ENCODE assay signal across 2 cellular contexts in the genomic region with DNA sequence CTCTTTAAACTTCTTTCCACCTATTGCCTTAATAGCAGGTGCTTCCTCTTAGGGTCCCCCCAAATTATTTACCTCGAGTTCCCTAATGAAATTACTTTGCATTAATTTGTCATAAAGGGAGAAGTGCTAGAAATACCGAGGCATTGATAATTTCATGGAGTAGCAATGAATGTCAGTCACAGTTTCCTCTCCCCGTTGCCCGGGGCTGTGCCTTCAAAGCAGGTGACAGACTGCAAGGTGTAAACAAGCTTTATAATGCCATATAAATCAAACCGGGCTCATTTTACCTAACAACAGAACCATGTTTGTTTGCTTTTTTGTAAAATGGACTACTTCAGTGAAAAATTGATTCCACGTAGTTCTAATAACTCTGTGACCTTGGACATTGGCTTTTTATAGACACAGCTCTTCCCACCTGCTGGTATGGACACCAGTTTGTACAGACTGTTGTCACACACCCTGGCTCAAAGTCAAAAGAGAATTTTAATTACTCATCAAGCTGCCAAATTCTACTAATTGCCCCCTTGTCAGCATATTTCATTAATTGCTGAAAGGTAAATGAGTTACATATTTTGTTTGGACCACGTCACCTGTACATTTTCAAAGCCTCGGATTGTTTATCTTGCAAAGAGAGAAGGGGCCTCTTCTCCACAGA.
TF ChIP-seq lines count a peak whose summit lies in the region.

No MANE protein-coding gene starts in this region.

TF ChIP-seq in HEK293, 187 proteins besides CTCF, POLR2A, EP300 and RAD21 (continued from another document):
- TF ChIP-seq, protein P1, sequence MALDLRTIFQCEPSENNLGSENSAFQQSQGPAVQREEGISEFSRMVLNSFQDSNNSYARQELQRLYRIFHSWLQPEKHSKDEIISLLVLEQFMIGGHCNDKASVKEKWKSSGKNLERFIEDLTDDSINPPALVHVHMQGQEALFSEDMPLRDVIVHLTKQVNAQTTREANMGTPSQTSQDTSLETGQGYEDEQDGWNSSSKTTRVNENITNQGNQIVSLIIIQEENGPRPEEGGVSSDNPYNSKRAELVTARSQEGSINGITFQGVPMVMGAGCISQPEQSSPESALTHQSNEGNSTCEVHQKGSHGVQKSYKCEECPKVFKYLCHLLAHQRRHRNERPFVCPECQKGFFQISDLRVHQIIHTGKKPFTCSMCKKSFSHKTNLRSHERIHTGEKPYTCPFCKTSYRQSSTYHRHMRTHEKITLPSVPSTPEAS (tag by site-specific recombination; IDR thresholded peaks at IDR 0.05): no peak
- TF ChIP-seq ZNF311 (tag by site-specific recombination; IDR thresholded peaks at IDR 0.05; ENCODE audit: borderline replicate concordance): no peak
- TF ChIP-seq, protein P2, sequence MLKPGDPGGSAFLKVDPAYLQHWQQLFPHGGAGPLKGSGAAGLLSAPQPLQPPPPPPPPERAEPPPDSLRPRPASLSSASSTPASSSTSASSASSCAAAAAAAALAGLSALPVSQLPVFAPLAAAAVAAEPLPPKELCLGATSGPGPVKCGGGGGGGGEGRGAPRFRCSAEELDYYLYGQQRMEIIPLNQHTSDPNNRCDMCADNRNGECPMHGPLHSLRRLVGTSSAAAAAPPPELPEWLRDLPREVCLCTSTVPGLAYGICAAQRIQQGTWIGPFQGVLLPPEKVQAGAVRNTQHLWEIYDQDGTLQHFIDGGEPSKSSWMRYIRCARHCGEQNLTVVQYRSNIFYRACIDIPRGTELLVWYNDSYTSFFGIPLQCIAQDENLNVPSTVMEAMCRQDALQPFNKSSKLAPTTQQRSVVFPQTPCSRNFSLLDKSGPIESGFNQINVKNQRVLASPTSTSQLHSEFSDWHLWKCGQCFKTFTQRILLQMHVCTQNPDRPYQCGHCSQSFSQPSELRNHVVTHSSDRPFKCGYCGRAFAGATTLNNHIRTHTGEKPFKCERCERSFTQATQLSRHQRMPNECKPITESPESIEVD (tag by site-specific recombination; IDR thresholded peaks at IDR 0.05): peak; percentile 70
- TF ChIP-seq ZNF366 (tag by site-specific recombination; conservative IDR thresholded peaks at IDR 0.05): peak; percentile 45; the same call in 1 of the 2 replicates
- no peak for TF ChIP-seq ZNF785 (tag by site-specific recombination; IDR thresholded peaks at IDR 0.05)
- peak; percentile 55; the same call in 1 of the 2 replicates for TF ChIP-seq OSR2 (tag by site-specific recombination; IDR thresholded peaks at IDR 0.05)
- TF ChIP-seq, protein P3, sequence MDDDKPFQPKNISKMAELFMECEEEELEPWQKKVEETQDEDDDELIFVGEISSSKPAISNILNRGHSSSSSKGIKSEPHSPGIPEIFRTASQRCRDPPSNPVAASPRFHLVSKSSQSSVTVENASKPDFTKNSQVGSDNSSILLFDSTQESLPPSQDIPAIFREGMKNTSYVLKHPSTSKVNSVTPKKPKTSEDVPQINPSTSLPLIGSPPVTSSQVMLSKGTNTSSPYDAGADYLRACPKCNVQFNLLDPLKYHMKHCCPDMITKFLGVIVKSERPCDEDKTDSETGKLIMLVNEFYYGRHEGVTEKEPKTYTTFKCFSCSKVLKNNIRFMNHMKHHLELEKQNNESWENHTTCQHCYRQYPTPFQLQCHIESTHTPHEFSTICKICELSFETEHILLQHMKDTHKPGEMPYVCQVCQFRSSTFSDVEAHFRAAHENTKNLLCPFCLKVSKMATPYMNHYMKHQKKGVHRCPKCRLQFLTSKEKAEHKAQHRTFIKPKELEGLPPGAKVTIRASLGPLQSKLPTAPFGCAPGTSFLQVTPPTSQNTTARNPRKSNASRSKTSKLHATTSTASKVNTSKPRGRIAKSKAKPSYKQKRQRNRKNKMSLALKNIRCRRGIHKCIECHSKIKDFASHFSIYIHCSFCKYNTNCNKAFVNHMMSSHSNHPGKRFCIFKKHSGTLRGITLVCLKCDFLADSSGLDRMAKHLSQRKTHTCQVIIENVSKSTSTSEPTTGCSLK (tag by site-specific recombination; IDR thresholded peaks at IDR 0.05): no peak

TF ChIP-seq in WTC11, 78 proteins besides CTCF, POLR2A, EP300 and RAD21:
- TF ChIP-seq, protein P4, sequence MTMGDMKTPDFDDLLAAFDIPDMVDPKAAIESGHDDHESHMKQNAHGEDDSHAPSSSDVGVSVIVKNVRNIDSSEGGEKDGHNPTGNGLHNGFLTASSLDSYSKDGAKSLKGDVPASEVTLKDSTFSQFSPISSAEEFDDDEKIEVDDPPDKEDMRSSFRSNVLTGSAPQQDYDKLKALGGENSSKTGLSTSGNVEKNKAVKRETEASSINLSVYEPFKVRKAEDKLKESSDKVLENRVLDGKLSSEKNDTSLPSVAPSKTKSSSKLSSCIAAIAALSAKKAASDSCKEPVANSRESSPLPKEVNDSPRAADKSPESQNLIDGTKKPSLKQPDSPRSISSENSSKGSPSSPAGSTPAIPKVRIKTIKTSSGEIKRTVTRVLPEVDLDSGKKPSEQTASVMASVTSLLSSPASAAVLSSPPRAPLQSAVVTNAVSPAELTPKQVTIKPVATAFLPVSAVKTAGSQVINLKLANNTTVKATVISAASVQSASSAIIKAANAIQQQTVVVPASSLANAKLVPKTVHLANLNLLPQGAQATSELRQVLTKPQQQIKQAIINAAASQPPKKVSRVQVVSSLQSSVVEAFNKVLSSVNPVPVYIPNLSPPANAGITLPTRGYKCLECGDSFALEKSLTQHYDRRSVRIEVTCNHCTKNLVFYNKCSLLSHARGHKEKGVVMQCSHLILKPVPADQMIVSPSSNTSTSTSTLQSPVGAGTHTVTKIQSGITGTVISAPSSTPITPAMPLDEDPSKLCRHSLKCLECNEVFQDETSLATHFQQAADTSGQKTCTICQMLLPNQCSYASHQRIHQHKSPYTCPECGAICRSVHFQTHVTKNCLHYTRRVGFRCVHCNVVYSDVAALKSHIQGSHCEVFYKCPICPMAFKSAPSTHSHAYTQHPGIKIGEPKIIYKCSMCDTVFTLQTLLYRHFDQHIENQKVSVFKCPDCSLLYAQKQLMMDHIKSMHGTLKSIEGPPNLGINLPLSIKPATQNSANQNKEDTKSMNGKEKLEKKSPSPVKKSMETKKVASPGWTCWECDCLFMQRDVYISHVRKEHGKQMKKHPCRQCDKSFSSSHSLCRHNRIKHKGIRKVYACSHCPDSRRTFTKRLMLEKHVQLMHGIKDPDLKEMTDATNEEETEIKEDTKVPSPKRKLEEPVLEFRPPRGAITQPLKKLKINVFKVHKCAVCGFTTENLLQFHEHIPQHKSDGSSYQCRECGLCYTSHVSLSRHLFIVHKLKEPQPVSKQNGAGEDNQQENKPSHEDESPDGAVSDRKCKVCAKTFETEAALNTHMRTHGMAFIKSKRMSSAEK (CRISPR knock-in tag; IDR thresholded peaks at IDR 0.05; ENCODE audit: borderline replicate concordance): no peak
- TF ChIP-seq NR3C1 (CRISPR knock-in tag; conservative IDR thresholded peaks at IDR 0.05; ENCODE audit: low read depth): no peak
- TF ChIP-seq ZNF263 (CRISPR knock-in tag; IDR thresholded peaks at IDR 0.05; ENCODE audit: low read depth): no peak
- TF ChIP-seq, protein P5, sequence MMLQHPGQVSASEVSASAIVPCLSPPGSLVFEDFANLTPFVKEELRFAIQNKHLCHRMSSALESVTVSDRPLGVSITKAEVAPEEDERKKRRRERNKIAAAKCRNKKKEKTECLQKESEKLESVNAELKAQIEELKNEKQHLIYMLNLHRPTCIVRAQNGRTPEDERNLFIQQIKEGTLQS (CRISPR knock-in tag; conservative IDR thresholded peaks at IDR 0.05): no peak
- no peak for TF ChIP-seq ZNF138 (CRISPR knock-in tag; conservative IDR thresholded peaks at IDR 0.05)
- no peak for TF ChIP-seq GTF2I (CRISPR knock-in tag; conservative IDR thresholded peaks at IDR 0.05)
- no peak for TF ChIP-seq ZNF416 (CRISPR knock-in tag; IDR thresholded peaks at IDR 0.05)
